Comparison of ENCODE assay signal across 10 cellular contexts in genomic region chr5:52356311-52356918, GRCh38.
DNase-seq lines count a peak whose midpoint lies in the region; ATAC-seq, FAIRE-seq and TF ChIP-seq lines count a peak whose summit lies in the region.
"Had no signal": no experiment of that assay in that cellular context is flagged by ENCODE, and none has a peak within 500 bp of the region (broad histone marks: within the 10 kb centered on the region; RNA-seq: fewer than 3 reads in every experiment).

No MANE protein-coding gene starts in this region.

- CTCF ChIA-PET in A549 (lab: Yijun Ruan, JAX) = interaction anchor here (0.6 to 3.7 kb wide), 2 partner anchors 94 to 1398 kb away, joined by 3 to 13 read pairs; no protein-coding TSS in a partner anchor
- CTCF ChIA-PET in HEK293 (lab: Yijun Ruan, JAX) = interaction anchor here (0.6 to 1.9 kb wide), 15 partner anchors 8 to 1393 kb away, joined by 3 to 7 read pairs (median 3); no protein-coding TSS in a partner anchor

- POLR2A ChIA-PET in A549 (lab: Yijun Ruan, JAX) (no interaction called here), HEK293 (lab: Yijun Ruan, JAX) (no interaction called here)

- peak; percentile 53; a peak in 4 of 5 replicates for TF ChIP-seq RAD21 in A549 (conservative IDR thresholded peaks at IDR 0.05 in 1 of 2, IDR thresholded peaks at IDR 0.05 in 1 of 2)

- no peak for TF ChIP-seq POLR2A in A549 (IDR thresholded peaks at IDR 0.05; ENCODE audit: low read length)

- H3K4me2 ChIP-seq in A549 (no peak overlapping the region), OCI-LY3 (ENCODE audit: low read length) (0 out of 2 replicates have a peak overlapping the region, but pooled peaks have one; percentile 11)

- H3K9me3 ChIP-seq in A549 (no peaks in the 10 kb centered on the region), HEK293 (ENCODE audit: control insufficient read depth, insufficient read depth, low read depth, low read length) (no peaks in the 10 kb centered on the region), OCI-LY3 (ENCODE audit: insufficient read depth, low read length) (no peaks in the 10 kb centered on the region)
- H3K9me3 ChIP-seq: MG63 had no signal

- H3K36me3 ChIP-seq in HEK293 (ENCODE audit: control insufficient read depth in 2 of 2, insufficient read depth in 1 of 2, low read length in 2 of 2) (no peaks in the 10 kb centered on the region), OCI-LY3 (replicated peaks; ENCODE audit: low read depth, low read length) (no peaks in the 10 kb centered on the region)
- H3K36me3 ChIP-seq: MG63 had no signal

- ATAC-seq in A549 (no peak), HG02623 (IDR thresholded peaks at IDR 0.05; ENCODE audit: unreplicated experiment) (no peak), HG03039 (IDR thresholded peaks at IDR 0.05; ENCODE audit: unreplicated experiment) (no peak)

- 2% methylated on average over 3 of the region's 3 CpGs for WGBS in A549 (ENCODE audit: missing lambda C conversion rate)

- no peaks in the 10 kb centered on the region for H3K27me3 ChIP-seq in OCI-LY3 (ENCODE audit: low read depth, low read length)
- H3K27me3 ChIP-seq: MG63 had no signal

- H3K79me2 ChIP-seq in OCI-LY3 (ENCODE audit: low read length) = no peaks in the 10 kb centered on the region

- no peak for FAIRE-seq in A549 (lab: Jason Lieb, UNC)

- H3K4me3 ChIP-seq in A549 (no peak overlapping the region), HEK293 (ENCODE audit: low read depth, low read length) (no peak overlapping the region), OCI-LY3 (ENCODE audit: low read length) (no peak overlapping the region)
- H3K4me3 ChIP-seq: MG63 had no signal

- no peaks in the 10 kb centered on the region for H3K4me1 ChIP-seq in A549
- no peaks in the 10 kb centered on the region for H3K4me1 ChIP-seq in HEK293 (ENCODE audit: control insufficient read depth, insufficient read depth, low read length)
- H3K4me1 ChIP-seq in OCI-LY3 (ENCODE audit: low read length) = peaks cover 7% of the 10 kb centered on the region; the same call in 1 of the 2 replicates

- peak in 1 of 2 experiments; percentile 12 for DNase-seq in A549 (ENCODE audit: low read depth in 1 of 2, low spot score in 1 of 2)
- DNase-seq in fibroblast of peridontal ligament (ENCODE audit: extremely low read depth) = peak; percentile 1
- DNase-seq in HPDE6-E6E7 (ENCODE audit: extremely low spot score) = no peak
- DNase-seq in globus pallidus (ENCODE audit: low spot score) = no peak
- DNase-seq: activated naive CD8-positive, alpha-beta T cell treated with anti-CD3 and anti-CD28 coated beads for 36 hours; MG63 had no signal

- 0 out of 2 replicates have a peak overlapping the region, but pooled peaks have one; percentile 3 for H2AFZ ChIP-seq in OCI-LY3 (ENCODE audit: low read depth, low read length)

- H3K9ac ChIP-seq in OCI-LY3 (ENCODE audit: low read length) = no peak overlapping the region

- no peaks in the 10 kb centered on the region for H4K20me1 ChIP-seq in OCI-LY3 (ENCODE audit: insufficient read depth, low read length)

- TF ChIP-seq CTCF in A549 (IDR thresholded peaks at IDR 0.05) (peak; percentile 50), HEK293 (tag by site-specific recombination; IDR thresholded peaks at IDR 0.05) (no peak), OCI-LY3 (IDR thresholded peaks at IDR 0.05; ENCODE audit: low read depth, low read length) (peak; percentile 71)

- no peak overlapping the region for H3K27ac ChIP-seq in A549
- H3K27ac ChIP-seq in HEK293 (ENCODE audit: extremely low read depth, low read depth, low read length) = no peak overlapping the region
- H3K27ac ChIP-seq in OCI-LY3 (ENCODE audit: low read length) = no peak overlapping the region

- no peak for TF ChIP-seq EP300 in A549 (IDR thresholded peaks at IDR 0.05)

TF ChIP-seq in A549, 52 proteins besides CTCF, POLR2A, EP300 and RAD21:
- TF ChIP-seq POLR2AphosphoS2 (conservative IDR thresholded peaks at IDR 0.05; ENCODE audit: low read length) (no peak), NPAS2 (CRISPR knock-in tag; IDR thresholded peaks at IDR 0.05; ENCODE audit: borderline replicate concordance) (no peak), ZC3H11A (IDR thresholded peaks at IDR 0.05) (no peak), NR3C1 (IDR thresholded peaks at IDR 0.05) (no peak), SMC3 (IDR thresholded peaks at IDR 0.05) (no peak), TP53 (CRISPR knock-in tag; IDR thresholded peaks at IDR 0.05) (no peak), CHD4 (IDR thresholded peaks at IDR 0.05; ENCODE audit: borderline replicate concordance) (no peak), HOXB5 (CRISPR knock-in tag; IDR thresholded peaks at IDR 0.05) (no peak), HES2 (IDR thresholded peaks at IDR 0.05) (no peak), ZSCAN20 (CRISPR knock-in tag; IDR thresholded peaks at IDR 0.05) (no peak), TFCP2L1 (CRISPR knock-in tag; IDR thresholded peaks at IDR 0.05) (no peak), KDM5A (IDR thresholded peaks at IDR 0.05) (no peak), PHF8 (IDR thresholded peaks at IDR 0.05; ENCODE audit: borderline replicate concordance, low read depth) (no peak)
- TF ChIP-seq, protein P1, sequence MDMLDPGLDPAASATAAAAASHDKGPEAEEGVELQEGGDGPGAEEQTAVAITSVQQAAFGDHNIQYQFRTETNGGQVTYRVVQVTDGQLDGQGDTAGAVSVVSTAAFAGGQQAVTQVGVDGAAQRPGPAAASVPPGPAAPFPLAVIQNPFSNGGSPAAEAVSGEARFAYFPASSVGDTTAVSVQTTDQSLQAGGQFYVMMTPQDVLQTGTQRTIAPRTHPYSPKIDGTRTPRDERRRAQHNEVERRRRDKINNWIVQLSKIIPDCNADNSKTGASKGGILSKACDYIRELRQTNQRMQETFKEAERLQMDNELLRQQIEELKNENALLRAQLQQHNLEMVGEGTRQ (IDR thresholded peaks at IDR 0.05) = no peak
- TF ChIP-seq, protein P2, sequence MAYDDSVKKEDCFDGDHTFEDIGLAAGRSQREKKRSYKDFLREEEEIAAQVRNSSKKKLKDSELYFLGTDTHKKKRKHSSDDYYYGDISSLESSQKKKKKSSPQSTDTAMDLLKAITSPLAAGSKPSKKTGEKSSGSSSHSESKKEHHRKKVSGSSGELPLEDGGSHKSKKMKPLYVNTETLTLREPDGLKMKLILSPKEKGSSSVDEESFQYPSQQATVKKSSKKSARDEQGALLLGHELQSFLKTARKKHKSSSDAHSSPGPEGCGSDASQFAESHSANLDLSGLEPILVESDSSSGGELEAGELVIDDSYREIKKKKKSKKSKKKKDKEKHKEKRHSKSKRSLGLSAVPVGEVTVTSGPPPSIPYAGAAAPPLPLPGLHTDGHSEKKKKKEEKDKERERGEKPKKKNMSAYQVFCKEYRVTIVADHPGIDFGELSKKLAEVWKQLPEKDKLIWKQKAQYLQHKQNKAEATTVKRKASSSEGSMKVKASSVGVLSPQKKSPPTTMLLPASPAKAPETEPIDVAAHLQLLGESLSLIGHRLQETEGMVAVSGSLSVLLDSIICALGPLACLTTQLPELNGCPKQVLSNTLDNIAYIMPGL (CRISPR knock-in tag; IDR thresholded peaks at IDR 0.05; ENCODE audit: borderline replicate concordance) = no peak

TF ChIP-seq in HEK293, 187 proteins besides CTCF, POLR2A, EP300 and RAD21 (continues in another document):
- TF ChIP-seq ZNF560 (tag by site-specific recombination; IDR thresholded peaks at IDR 0.05; ENCODE audit: borderline replicate concordance) (no peak), ZNF48 (tag by site-specific recombination; IDR thresholded peaks at IDR 0.05) (no peak), ZNF513 (tag by site-specific recombination; IDR thresholded peaks at IDR 0.05) (no peak), IKZF3 (tag by site-specific recombination; IDR thresholded peaks at IDR 0.05) (no peak), KLF8 (tag by site-specific recombination; IDR thresholded peaks at IDR 0.05) (no peak)

Comparison
In these comparisons a context has a peak if more than half of its experiments do, and no peak if none do; other contexts are left out.
1. Of the 5 proteins assayed by ChIP-seq in both HEK293 and A549: peak only in HEK293: none; only in A549: CTCF; in both: none; in neither: 4.